Comparison of ENCODE assay signal across 8 cellular contexts in genomic region chr5:84287964-84288363, GRCh38.
DNase-seq lines count a peak whose midpoint lies in the region; ATAC-seq and TF ChIP-seq lines count a peak whose summit lies in the region.
"Had no signal": no experiment of that assay in that cellular context is flagged by ENCODE, and none has a peak within 500 bp of the region (broad histone marks: within the 10 kb centered on the region; RNA-seq: fewer than 3 reads in every experiment).

No MANE protein-coding gene starts in this region.

- peak overlapping the region; percentile 17 for H3K4me2 ChIP-seq in skeletal muscle satellite cell (ENCODE audit: low read length)

- no peak overlapping the region for H3K4me3 Mint-ChIP-seq in WTC11

- H3K4me3 ChIP-seq in skeletal muscle satellite cell (ENCODE audit: low read length) = no peak overlapping the region

- CTCF ChIA-PET in WTC11 (lab: Charles Lee) = no interaction called here

- H3K9me3 ChIP-seq in skeletal muscle satellite cell (replicated peaks; ENCODE audit: low read length) = no peaks in the 10 kb centered on the region

- POLR2A ChIA-PET in WTC11 (lab: Charles Lee) = no interaction called here

- peaks cover 39% of the 10 kb centered on the region for H3K4me1 Mint-ChIP-seq in WTC11

- H3K9me3 Mint-ChIP-seq in WTC11 = no peaks in the 10 kb centered on the region

- no peaks in the 10 kb centered on the region for H3K36me3 Mint-ChIP-seq in WTC11

- TF ChIP-seq CTCF in WTC11 (IDR thresholded peaks at IDR 0.05) = no peak

- no peak overlapping the region for H3K9ac ChIP-seq in skeletal muscle satellite cell (ENCODE audit: low read depth, low read length)

- H3K27me3 Mint-ChIP-seq in WTC11 (ENCODE audit: low read depth) = no peaks in the 10 kb centered on the region

- H3K27me3 ChIP-seq in skeletal muscle satellite cell (ENCODE audit: control insufficient read depth, insufficient read depth, low read length) = no peaks in the 10 kb centered on the region

- DNase-seq in WTC11 (ENCODE audit: low spot score) = no peak
- DNase-seq in NCI-H1417 (lab: John Stamatoyannopoulos, UW) = no peak
- DNase-seq in cerebellar cortex (ENCODE audit: low spot score) = no peak
- DNase-seq in midbrain (lab: John Stamatoyannopoulos, UW) = no peak
- DNase-seq: SHP77 treated with DMSO at 0.1 percent for 48 hours had no signal

- H3K27ac Mint-ChIP-seq in WTC11 = peak overlapping the region; percentile 19

- ATAC-seq in GM21360 (IDR thresholded peaks at IDR 0.05; ENCODE audit: unreplicated experiment) (peak; percentile 81), HG03469 (IDR thresholded peaks at IDR 0.05; ENCODE audit: unreplicated experiment) (peak; percentile 85), WTC11 (no peak)

- H3K4me1 ChIP-seq in skeletal muscle satellite cell (ENCODE audit: control insufficient read depth, insufficient read depth, low read length) = peaks cover 16% of the 10 kb centered on the region

- no peaks in the 10 kb centered on the region for H3K36me3 ChIP-seq in skeletal muscle satellite cell (ENCODE audit: insufficient read depth, low read length)

TF ChIP-seq in WTC11, 78 proteins besides CTCF, POLR2A, EP300 and RAD21 (continues in another document):
- TF ChIP-seq SMAD4 (CRISPR knock-in tag; IDR thresholded peaks at IDR 0.05) = no peak
- TF ChIP-seq FOXJ3 (CRISPR knock-in tag; IDR thresholded peaks at IDR 0.05; ENCODE audit: borderline replicate concordance) = no peak
- no peak for TF ChIP-seq PRRX2 (CRISPR knock-in tag; IDR thresholded peaks at IDR 0.05)
- no peak for TF ChIP-seq MAX (CRISPR knock-in tag; IDR thresholded peaks at IDR 0.05)
- TF ChIP-seq HMGXB4 (CRISPR knock-in tag; IDR thresholded peaks at IDR 0.05) = no peak
- TF ChIP-seq ZNF138 (CRISPR knock-in tag; conservative IDR thresholded peaks at IDR 0.05) = no peak
- TF ChIP-seq GTF2I (CRISPR knock-in tag; conservative IDR thresholded peaks at IDR 0.05) = no peak
- no peak for TF ChIP-seq USF1 (CRISPR knock-in tag; IDR thresholded peaks at IDR 0.05)
- TF ChIP-seq TCF7 (CRISPR knock-in tag; IDR thresholded peaks at IDR 0.05; ENCODE audit: low read depth) = no peak
- TF ChIP-seq ZSCAN18 (CRISPR knock-in tag; IDR thresholded peaks at IDR 0.05) = no peak
- TF ChIP-seq IRF1 (CRISPR knock-in tag; IDR thresholded peaks at IDR 0.05) = no peak
- TF ChIP-seq USF2 (CRISPR knock-in tag; IDR thresholded peaks at IDR 0.05) = no peak
- no peak for TF ChIP-seq PRDM15 (CRISPR knock-in tag; IDR thresholded peaks at IDR 0.05)
- TF ChIP-seq CBFB (CRISPR knock-in tag; IDR thresholded peaks at IDR 0.05; ENCODE audit: low read depth) = no peak
- TF ChIP-seq FOXK1 (CRISPR knock-in tag; IDR thresholded peaks at IDR 0.05) = no peak
- no peak for TF ChIP-seq ZMAT4 (CRISPR knock-in tag; IDR thresholded peaks at IDR 0.05)
